Comparison of ENCODE assay signal across 10 cellular contexts in the genomic region with DNA sequence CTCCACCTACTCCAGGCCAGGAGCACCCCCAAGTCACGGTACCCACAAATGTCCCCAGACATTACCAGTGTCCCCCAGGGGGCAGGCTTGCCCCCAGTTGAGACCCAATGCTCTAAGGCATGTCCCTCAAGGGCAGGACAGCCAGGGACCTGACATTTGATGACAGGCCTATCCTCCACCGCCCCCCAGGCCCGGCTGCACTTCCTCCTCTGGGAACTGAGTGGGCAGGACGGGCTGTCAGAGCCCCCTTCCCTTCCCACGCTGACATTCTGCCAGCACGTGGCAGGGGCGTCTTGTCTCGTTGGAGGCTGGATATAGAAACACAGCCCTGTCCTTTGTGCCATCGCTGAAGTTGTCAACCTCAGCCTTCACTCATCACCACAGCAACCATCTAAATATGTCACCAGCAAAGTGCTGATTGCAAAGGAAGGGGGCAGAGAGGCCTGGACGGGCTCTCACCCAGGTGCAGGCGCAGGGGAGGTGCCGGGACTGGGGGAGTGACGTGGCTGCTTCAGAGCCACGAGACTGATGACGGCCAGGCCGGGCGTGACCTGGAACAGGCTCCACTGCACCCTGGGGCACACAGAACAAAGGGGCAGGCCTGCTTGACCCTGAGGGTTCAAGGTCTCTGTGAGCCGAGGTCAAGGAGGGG. TPM values are rescaled to one million over a fixed set of nuclear protein-coding genes. Genes with fewer than 3 reads are reported as not detected.
DNase-seq lines count a peak whose midpoint lies in the region; ATAC-seq and TF ChIP-seq lines count a peak whose summit lies in the region.
"Had no signal": no experiment of that assay in that cellular context is flagged by ENCODE, and none has a peak within 500 bp of the region (broad histone marks: within the 10 kb centered on the region; RNA-seq: fewer than 3 reads in every experiment).

No MANE protein-coding gene starts in this region.

- H3K4me1 Mint-ChIP-seq in activated CD8-positive, alpha-beta T cell treated with anti-CD3 and anti-CD28 coated beads for 36 hours (ENCODE audit: low read depth), result no peaks in the 10 kb centered on the region
- H3K4me1 Mint-ChIP-seq in activated CD8-positive, alpha-beta T cell treated with anti-CD3 and anti-CD28 coated beads, Interleukin-2, amount 10 ng/mL, durations not matched to agents 7 days and 5 days (ENCODE audit: low read depth), result no peaks in the 10 kb centered on the region
- H3K4me1 Mint-ChIP-seq in activated CD8-positive, alpha-beta memory T cell treated with anti-CD3 and anti-CD28 coated beads, Interleukin-2, amount 10 ng/mL, durations not matched to agents 7 days and 5 days, result no peaks in the 10 kb centered on the region

- H3K27ac ChIP-seq in IMR-90 (ENCODE audit: insufficient read depth, low read length), result no peak overlapping the region
- no peak overlapping the region for H3K27ac ChIP-seq in mammary epithelial cell (ENCODE audit: insufficient read depth, low read depth, low read length)
- H3K27ac ChIP-seq: breast epithelium had no signal

- H3K36me3 Mint-ChIP-seq in activated CD8-positive, alpha-beta T cell treated with anti-CD3 and anti-CD28 coated beads for 36 hours (ENCODE audit: low read depth), result no peaks in the 10 kb centered on the region
- H3K36me3 Mint-ChIP-seq in activated CD8-positive, alpha-beta T cell treated with anti-CD3 and anti-CD28 coated beads, Interleukin-2, amount 10 ng/mL, durations not matched to agents 7 days and 5 days (ENCODE audit: low read depth), result no peaks in the 10 kb centered on the region
- no peaks in the 10 kb centered on the region for H3K36me3 Mint-ChIP-seq in activated CD8-positive, alpha-beta memory T cell treated with anti-CD3 and anti-CD28 coated beads, Interleukin-2, amount 10 ng/mL, durations not matched to agents 7 days and 5 days

- H3K9me3 Mint-ChIP-seq in activated CD8-positive, alpha-beta T cell treated with anti-CD3 and anti-CD28 coated beads for 36 hours, result no peaks in the 10 kb centered on the region
- no peaks in the 10 kb centered on the region for H3K9me3 Mint-ChIP-seq in activated CD8-positive, alpha-beta T cell treated with anti-CD3 and anti-CD28 coated beads, Interleukin-2, amount 10 ng/mL, durations not matched to agents 7 days and 5 days (ENCODE audit: insufficient read depth)
- no peaks in the 10 kb centered on the region for H3K9me3 Mint-ChIP-seq in activated CD8-positive, alpha-beta memory T cell treated with anti-CD3 and anti-CD28 coated beads, Interleukin-2, amount 10 ng/mL, durations not matched to agents 7 days and 5 days (ENCODE audit: low read depth)

- H3K4me2 ChIP-seq in IMR-90 (ENCODE audit: low read depth, low read length) (no peak overlapping the region), mammary epithelial cell (ENCODE audit: insufficient read depth, low read depth, low read length) (no peak overlapping the region)

- TF ChIP-seq POLR2A in IMR-90 (IDR thresholded peaks at IDR 0.05; ENCODE audit: low read depth, low read length) (no peak), erythroblast (IDR thresholded peaks at IDR 0.05; ENCODE audit: low read length) (no peak)

- DNase-seq in activated CD8-positive, alpha-beta T cell treated with anti-CD3 and anti-CD28 coated beads for 36 hours, result peak; percentile 12
- DNase-seq in activated CD8-positive, alpha-beta T cell treated with anti-CD3 and anti-CD28 coated beads, Interleukin-2, amount 10 ng/mL, durations not matched to agents 7 days and 5 days, result no peak
- DNase-seq in IMR-90, result no peak
- DNase-seq in Right ventricle myocardium inferior (ENCODE audit: missing footprints), result peak; percentile 83
- no peak for DNase-seq in activated CD8-positive, alpha-beta memory T cell treated with anti-CD3 and anti-CD28 coated beads, Interleukin-2, amount 10 ng/mL, durations not matched to agents 7 days and 5 days
- DNase-seq in mammary epithelial cell, result no peak
- DNase-seq in NCI-H1417 treated with DMSO at 0.1 percent for 48 hours (lab: John Stamatoyannopoulos, UW), result no peak
- no peak for DNase-seq in erythroblast (lab: John Stamatoyannopoulos, UW)

- H3K14ac ChIP-seq in IMR-90 (replicated peaks; ENCODE audit: low read depth, low read length), result no peak overlapping the region

- H2BK5ac ChIP-seq in IMR-90 (ENCODE audit: low read depth, low read length, poor library complexity, severe bottlenecking), result no peak overlapping the region

- H2BK20ac ChIP-seq in IMR-90 (ENCODE audit: low read depth, low read length), result no peak overlapping the region

- no peak for ATAC-seq in activated CD8-positive, alpha-beta T cell treated with anti-CD3 and anti-CD28 coated beads for 36 hours
- no peak for ATAC-seq in activated CD8-positive, alpha-beta T cell treated with anti-CD3 and anti-CD28 coated beads, Interleukin-2, amount 10 ng/mL, durations not matched to agents 7 days and 5 days
- ATAC-seq in IMR-90 (ENCODE audit: low read depth), result no peak
- peak; percentile 91 for ATAC-seq in Right ventricle myocardium inferior
- no peak for ATAC-seq in activated CD8-positive, alpha-beta memory T cell treated with anti-CD3 and anti-CD28 coated beads, Interleukin-2, amount 10 ng/mL, durations not matched to agents 7 days and 5 days

- H3K4me1 ChIP-seq in IMR-90 (ENCODE audit: control insufficient read depth, insufficient read depth, low read length), result no peaks in the 10 kb centered on the region
- H3K4me1 ChIP-seq in mammary epithelial cell (ENCODE audit: insufficient read depth, low read length), result no peaks in the 10 kb centered on the region
- H3K4me1 ChIP-seq: breast epithelium had no signal

- POLR2A ChIA-PET in activated CD8-positive, alpha-beta T cell treated with anti-CD3 and anti-CD28 coated beads for 36 hours (lab: Charles Lee), result no interaction called here
- POLR2A ChIA-PET in activated CD8-positive, alpha-beta T cell treated with anti-CD3 and anti-CD28 coated beads, Interleukin-2, amount 10 ng/mL, durations not matched to agents 7 days and 5 days (lab: Charles Lee), result no interaction called here
- POLR2A ChIA-PET in IMR-90 (lab: Charles Lee; ENCODE audit: unreplicated experiment), result no interaction called here

- H3K9ac ChIP-seq in IMR-90 (ENCODE audit: low read depth, low read length), result no peak overlapping the region
- H3K9ac ChIP-seq in mammary epithelial cell (ENCODE audit: insufficient read depth, low read length), result no peak overlapping the region

- no peak overlapping the region for H4K8ac ChIP-seq in IMR-90 (ENCODE audit: low read depth in 2 of 2, low read length in 2 of 2)

- H2AK5ac ChIP-seq in IMR-90 (ENCODE audit: low read depth, low read length), result no peak overlapping the region

- no peaks in the 10 kb centered on the region for H3K9me1 ChIP-seq in IMR-90 (ENCODE audit: insufficient read depth, low read length)

- H4K20me1 ChIP-seq in IMR-90 (ENCODE audit: insufficient read depth, low read length) (no peaks in the 10 kb centered on the region), mammary epithelial cell (ENCODE audit: insufficient read depth, low read length) (no peaks in the 10 kb centered on the region)

- no peak overlapping the region for H4K91ac ChIP-seq in IMR-90 (ENCODE audit: insufficient read depth, low read depth, low read length)

- no peak overlapping the region for H2AFZ ChIP-seq in IMR-90 (replicated peaks; ENCODE audit: low read length, poor library complexity)
- no peak overlapping the region for H2AFZ ChIP-seq in mammary epithelial cell (ENCODE audit: low read depth, low read length)

- dilution Hi-C loops in IMR-90 (cut with HindIII; ENCODE audit: low sequenced_read_pairs, unreplicated experiment), result no loop called here
- dilution Hi-C loops in mammary epithelial cell (cut with HindIII; ENCODE audit: low sequenced_read_pairs), result loop anchor here (5.0 kb wide), 1 partner anchor 33 kb away; no protein-coding TSS in a partner anchor

- H3K56ac ChIP-seq in IMR-90 (ENCODE audit: extremely low read depth, insufficient read depth, low read length), result no peak overlapping the region

- H2BK120ac ChIP-seq in IMR-90 (ENCODE audit: low read depth, low read length), result no peak overlapping the region

- H2BK15ac ChIP-seq in IMR-90 (ENCODE audit: low read depth, low read length), result no peak overlapping the region

- H4K5ac ChIP-seq in IMR-90 (ENCODE audit: low read depth, low read length), result no peak overlapping the region

- no peak overlapping the region for H2AK9ac ChIP-seq in IMR-90 (replicated peaks; ENCODE audit: low read depth, low read length, poor library complexity)

- no peak overlapping the region for H3K27ac Mint-ChIP-seq in activated CD8-positive, alpha-beta T cell treated with anti-CD3 and anti-CD28 coated beads for 36 hours
- H3K27ac Mint-ChIP-seq in activated CD8-positive, alpha-beta T cell treated with anti-CD3 and anti-CD28 coated beads, Interleukin-2, amount 10 ng/mL, durations not matched to agents 7 days and 5 days, result no peak overlapping the region
- H3K27ac Mint-ChIP-seq in activated CD8-positive, alpha-beta memory T cell treated with anti-CD3 and anti-CD28 coated beads, Interleukin-2, amount 10 ng/mL, durations not matched to agents 7 days and 5 days, result no peak overlapping the region

- no peak overlapping the region for H3K4ac ChIP-seq in IMR-90 (ENCODE audit: low read depth, low read length)

- BruUV-seq in IMR-90 (replicated peaks; lab: Mats Ljungman, UMichigan) (no TSS peak), mammary epithelial cell (replicated peaks; lab: Mats Ljungman, UMichigan) (no TSS peak)

- no peak for TF ChIP-seq CTCF in activated CD8-positive, alpha-beta T cell treated with anti-CD3 and anti-CD28 coated beads for 36 hours (IDR thresholded peaks at IDR 0.05)
- TF ChIP-seq CTCF in IMR-90 (conservative IDR thresholded peaks at IDR 0.05; ENCODE audit: low read depth, low read length) (peak; percentile 15; the same call in 1 of the 2 replicates), mammary epithelial cell (conservative IDR thresholded peaks at IDR 0.05 in 1 of 2, IDR thresholded peaks at IDR 0.05 in 1 of 2; ENCODE audit: extremely low read depth in 1 of 2, insufficient read depth in 1 of 2, low read depth in 1 of 2, low read length in 2 of 2) (no peak)

- no peak overlapping the region for H3K4me3 Mint-ChIP-seq in activated CD8-positive, alpha-beta T cell treated with anti-CD3 and anti-CD28 coated beads for 36 hours
- H3K4me3 Mint-ChIP-seq in activated CD8-positive, alpha-beta T cell treated with anti-CD3 and anti-CD28 coated beads, Interleukin-2, amount 10 ng/mL, durations not matched to agents 7 days and 5 days, result no peak overlapping the region
- H3K4me3 Mint-ChIP-seq in activated CD8-positive, alpha-beta memory T cell treated with anti-CD3 and anti-CD28 coated beads, Interleukin-2, amount 10 ng/mL, durations not matched to agents 7 days and 5 days, result no peak overlapping the region

- H3K4me3 ChIP-seq in IMR-90 (ENCODE audit: insufficient read depth, low read depth, low read length) (no peak overlapping the region), mammary epithelial cell (replicated peaks in 1 of 3; ENCODE audit: insufficient read depth in 1 of 3, low read depth in 2 of 3, low read length in 3 of 3) (no peak overlapping the region)
- H3K4me3 ChIP-seq: breast epithelium, lung had no signal

- no peak overlapping the region for H3K18ac ChIP-seq in IMR-90 (ENCODE audit: low read depth, low read length)

- H3K79me2 ChIP-seq in mammary epithelial cell (ENCODE audit: insufficient read depth, low read length), result no peaks in the 10 kb centered on the region

- H3K9me3 ChIP-seq in IMR-90 (ENCODE audit: control insufficient read depth, insufficient read depth, low read length) (peaks cover 5% of the 10 kb centered on the region), mammary epithelial cell (replicated peaks; ENCODE audit: insufficient read depth, low read length) (no peaks in the 10 kb centered on the region)

- no peak for TF ChIP-seq RAD21 in IMR-90 (IDR thresholded peaks at IDR 0.05; ENCODE audit: low read length)

- no peaks in the 10 kb centered on the region for H3K36me3 ChIP-seq in IMR-90 (ENCODE audit: control insufficient read depth, insufficient read depth, low read length)
- no peaks in the 10 kb centered on the region for H3K36me3 ChIP-seq in mammary epithelial cell (ENCODE audit: insufficient read depth, low read length)
- H3K36me3 ChIP-seq: breast epithelium had no signal

- no peaks in the 10 kb centered on the region for H3K79me1 ChIP-seq in IMR-90 (ENCODE audit: low read depth in 1 of 2, low read length in 2 of 2)

- intact Hi-C loops in activated CD8-positive, alpha-beta T cell treated with anti-CD3 and anti-CD28 coated beads for 36 hours (cut with micrococcal nuclease), result no loop called here
- intact Hi-C loops in IMR-90 (cut with micrococcal nuclease), result no loop called here
- intact Hi-C loops in Right ventricle myocardium inferior (cut with DNase I), result loop anchor here (1.0 to 2.0 kb wide), 2 partner anchors 57 to 76 kb away; partner anchors contain the start of genes DIRAS1 and SLC39A3
- intact Hi-C loops in mammary epithelial cell (cut with micrococcal nuclease), result no loop called here

- 38% methylated on average over 11 of the region's 18 CpGs; no CpG with 5 or more reads in 1 of the 2 experiments for WGBS in IMR-90 (ENCODE audit: extremely low coverage in 2 of 2, insufficient read length in 1 of 2), 2 experiments
- WGBS in mammary epithelial cell (ENCODE audit: low coverage, missing lambda C conversion rate), result 54% methylated on average over 16 of the region's 18 CpGs

- CTCF ChIA-PET in activated CD8-positive, alpha-beta T cell treated with anti-CD3 and anti-CD28 coated beads for 36 hours (lab: Charles Lee), result no interaction called here
- CTCF ChIA-PET in activated CD8-positive, alpha-beta T cell treated with anti-CD3 and anti-CD28 coated beads, Interleukin-2, amount 10 ng/mL, durations not matched to agents 7 days and 5 days (lab: Charles Lee), result interaction anchor here (1.9 kb wide), 1 partner anchor 16 kb away, joined by 5 read pairs; no protein-coding TSS in a partner anchor
- CTCF ChIA-PET in IMR-90 (lab: Yijun Ruan, JAX), result no interaction called here
- CTCF ChIA-PET in activated CD8-positive, alpha-beta memory T cell treated with anti-CD3 and anti-CD28 coated beads, Interleukin-2, amount 10 ng/mL, durations not matched to agents 7 days and 5 days (lab: Charles Lee), result no interaction called here
- CTCF ChIA-PET in mammary epithelial cell (lab: Charles Lee; ENCODE audit: low non-redundant PET), result no interaction called here

- peaks cover 17% of the 10 kb centered on the region for H3K27me3 ChIP-seq in IMR-90 (ENCODE audit: control insufficient read depth, insufficient read depth, low read length)
- H3K27me3 ChIP-seq in mammary epithelial cell (ENCODE audit: insufficient read depth, low read length), result no peaks in the 10 kb centered on the region
- H3K27me3 ChIP-seq: breast epithelium had no signal

- no peaks in the 10 kb centered on the region for H3K27me3 Mint-ChIP-seq in activated CD8-positive, alpha-beta T cell treated with anti-CD3 and anti-CD28 coated beads for 36 hours
- H3K27me3 Mint-ChIP-seq in activated CD8-positive, alpha-beta T cell treated with anti-CD3 and anti-CD28 coated beads, Interleukin-2, amount 10 ng/mL, durations not matched to agents 7 days and 5 days (ENCODE audit: low read depth), result no peaks in the 10 kb centered on the region
- no peaks in the 10 kb centered on the region for H3K27me3 Mint-ChIP-seq in activated CD8-positive, alpha-beta memory T cell treated with anti-CD3 and anti-CD28 coated beads, Interleukin-2, amount 10 ng/mL, durations not matched to agents 7 days and 5 days

- no peak overlapping the region for H3K23ac ChIP-seq in IMR-90 (ENCODE audit: low read depth, low read length)

- in situ Hi-C loops in IMR-90 (cut with MboI; ENCODE audit: low sequenced_read_pairs) (loop anchor here (10.0 kb wide), 1 partner anchor 201 kb away; the partner anchor contains the start of gene ZNF556), mammary epithelial cell (cut with MboI; ENCODE audit: low sequenced_read_pairs in 2 of 2) (no loop called here)

RNA-seq across cellular contexts. Expression of gene GNG7, which starts 38.4 kb away (rescaled TPM):
- under 1 TPM; 0.27 to 0.32 TPM for total RNA-seq in activated CD8-positive, alpha-beta T cell treated with anti-CD3 and anti-CD28 coated beads for 36 hours
- under 1 TPM; 0.08 to 0.13 TPM for total RNA-seq in activated CD8-positive, alpha-beta T cell treated with anti-CD3 and anti-CD28 coated beads, Interleukin-2, amount 10 ng/mL, durations not matched to agents 7 days and 5 days
- total RNA-seq in IMR-90 (2012; rRNA removed) (under 0.01 TPM in 2 replicates), Right ventricle myocardium inferior (26.7 TPM), mammary epithelial cell (under 1 TPM in 1 of 2 donors, not detected in 1; under 0.01 TPM)
- polyA plus RNA-seq in IMR-90 (2012; rRNA removed) (0.19 and 0.21 TPM in 2 replicates), mammary epithelial cell (0.02 TPM)
- polyA plus RNA-seq in IMR-90 (2012; cell fraction: cytosol; rRNA removed), result 0.29 and 0.43 TPM in 2 replicates
- 0.37 and 0.46 TPM in 2 replicates for polyA plus RNA-seq in IMR-90 (2012; cell fraction: nucleus; rRNA removed; ENCODE audit: low replicate concordance)
- not detected for total RNA-seq in activated CD8-positive, alpha-beta memory T cell treated with anti-CD3 and anti-CD28 coated beads, Interleukin-2, amount 10 ng/mL, durations not matched to agents 7 days and 5 days
- polyA minus RNA-seq in mammary epithelial cell, result not detected

RNA-seq across cellular contexts. Expression of gene DIRAS1, which starts 57.1 kb away (rescaled TPM):
- total RNA-seq in activated CD8-positive, alpha-beta T cell treated with anti-CD3 and anti-CD28 coated beads for 36 hours, result under 1 TPM in 1 of 2 experiments, not detected in 1; 0.09 TPM
- not detected for total RNA-seq in activated CD8-positive, alpha-beta T cell treated with anti-CD3 and anti-CD28 coated beads, Interleukin-2, amount 10 ng/mL, durations not matched to agents 7 days and 5 days
- 1.4 and 2.5 TPM in 2 replicates for total RNA-seq in IMR-90 (2012; rRNA removed)
- polyA plus RNA-seq in IMR-90 (2012; rRNA removed), result 10.3 and 14.0 TPM in 2 replicates
- 5.3 and 12.6 TPM in 2 replicates for polyA plus RNA-seq in IMR-90 (2012; cell fraction: cytosol; rRNA removed)
- 9.8 and 18.4 TPM in 2 replicates for polyA plus RNA-seq in IMR-90 (2012; cell fraction: nucleus; rRNA removed; ENCODE audit: low replicate concordance)
- total RNA-seq in Right ventricle myocardium inferior, result 200 TPM
- total RNA-seq in activated CD8-positive, alpha-beta memory T cell treated with anti-CD3 and anti-CD28 coated beads, Interleukin-2, amount 10 ng/mL, durations not matched to agents 7 days and 5 days, result not detected
- 1 to 10 TPM in 1 of 2 donors, under 1 TPM in 1; 0.42 to 4.3 TPM for total RNA-seq in mammary epithelial cell
- polyA plus RNA-seq in mammary epithelial cell, result 0.09 TPM
- polyA minus RNA-seq in mammary epithelial cell, result not detected

Comparison
In these comparisons a context has a peak if more than half of its experiments do, and no peak if none do; other contexts are left out.
1. DNase-seq: peak in activated CD8-positive, alpha-beta T cell treated with anti-CD3 and anti-CD28 coated beads for 36 hours (single experiment) and Right ventricle myocardium inferior (single experiment); none in activated CD8-positive, alpha-beta T cell treated with anti-CD3 and anti-CD28 coated beads, Interleukin-2, amount 10 ng/mL, durations not matched to agents 7 days and 5 days (single experiment), IMR-90 (single experiment), activated CD8-positive, alpha-beta memory T cell treated with anti-CD3 and anti-CD28 coated beads, Interleukin-2, amount 10 ng/mL, durations not matched to agents 7 days and 5 days (single experiment), mammary epithelial cell (single experiment), NCI-H1417 treated with DMSO at 0.1 percent for 48 hours (single experiment) and erythroblast (0 of 2).
2. RNA of gene GNG7, which starts 38.4 kb away (total RNA-seq): 26.7 TPM in Right ventricle myocardium inferior (single experiment); 0.27 to 0.32 TPM in activated CD8-positive, alpha-beta T cell treated with anti-CD3 and anti-CD28 coated beads for 36 hours, under 0.01 TPM in mammary epithelial cell, 0.08 to 0.13 TPM in activated CD8-positive, alpha-beta T cell treated with anti-CD3 and anti-CD28 coated beads, Interleukin-2, amount 10 ng/mL, durations not matched to agents 7 days and 5 days, not detected in activated CD8-positive, alpha-beta memory T cell treated with anti-CD3 and anti-CD28 coated beads, Interleukin-2, amount 10 ng/mL, durations not matched to agents 7 days and 5 days and under 0.01 TPM in IMR-90; every median in the first group is over 10 times any median in the second.
3. RNA of gene DIRAS1, which starts 57.1 kb away (total RNA-seq): 200 TPM in Right ventricle myocardium inferior (single experiment); 0.42 to 4.3 TPM in mammary epithelial cell, 1.4 to 2.5 TPM in IMR-90, 0.09 TPM in activated CD8-positive, alpha-beta T cell treated with anti-CD3 and anti-CD28 coated beads for 36 hours, not detected in activated CD8-positive, alpha-beta memory T cell treated with anti-CD3 and anti-CD28 coated beads, Interleukin-2, amount 10 ng/mL, durations not matched to agents 7 days and 5 days and not detected in activated CD8-positive, alpha-beta T cell treated with anti-CD3 and anti-CD28 coated beads, Interleukin-2, amount 10 ng/mL, durations not matched to agents 7 days and 5 days; every median in the first group is over 10 times any median in the second.